Comparison of ENCODE assay signal across 8 cellular contexts in the genomic region with DNA sequence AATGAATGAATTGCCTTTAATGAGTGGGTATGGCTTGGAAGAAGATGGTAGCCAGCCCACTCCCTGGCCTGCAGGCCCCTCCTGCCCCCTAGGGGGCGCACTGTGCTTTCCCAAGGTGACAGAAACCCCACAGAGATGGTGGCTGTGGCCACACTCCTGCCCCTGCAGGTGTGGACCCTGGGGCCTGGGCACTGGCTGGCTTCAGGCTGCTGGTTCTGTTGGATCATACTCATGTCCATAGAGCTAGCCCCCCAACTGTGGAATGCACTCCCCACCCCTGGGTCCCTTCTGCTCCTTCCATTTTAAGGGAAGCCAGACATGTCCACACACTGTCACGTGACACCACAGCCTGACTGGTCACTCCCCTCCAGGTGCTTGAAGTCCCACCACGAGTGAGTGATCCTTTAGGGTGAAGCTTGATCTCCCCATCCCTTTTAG. TPM values are rescaled to one million over a fixed set of nuclear protein-coding genes. Genes with fewer than 3 reads are reported as not detected.
A peak's percentile ranks its signal among the peaks of the same experiment; 100 is the strongest.
DNase-seq lines count a peak whose midpoint lies in the region; ATAC-seq, FAIRE-seq and TF ChIP-seq lines count a peak whose summit lies in the region.

No MANE protein-coding gene starts in this region.

- peak overlapping the region; percentile 70 for H3K14ac ChIP-seq in IMR-90 (replicated peaks; ENCODE audit: low read depth, low read length)

- H3K79me1 ChIP-seq in IMR-90 (ENCODE audit: low read depth in 1 of 2, low read length in 2 of 2), result peaks cover 55 to 81% of the 10 kb centered on the region in 2 experiments

- H3K23ac ChIP-seq in IMR-90 (ENCODE audit: low read depth, low read length), result peak overlapping the region; percentile 90; the same call in 1 of the 2 replicates

- H3K9ac ChIP-seq in IMR-90 (ENCODE audit: low read depth, low read length) (no peak overlapping the region), neural progenitor cell (no peak overlapping the region)

- no peak for TF ChIP-seq POLR2A in A549 (IDR thresholded peaks at IDR 0.05; ENCODE audit: low read length)
- TF ChIP-seq POLR2A in GM12892 (IDR thresholded peaks at IDR 0.05; ENCODE audit: low read depth, low read length), result no peak
- no peak for TF ChIP-seq POLR2A in IMR-90 (IDR thresholded peaks at IDR 0.05; ENCODE audit: low read depth, low read length)

- no peak for TF ChIP-seq EP300 in A549 (IDR thresholded peaks at IDR 0.05)

- TF ChIP-seq CTCF in A549 (IDR thresholded peaks at IDR 0.05) (peak; percentile 53), IMR-90 (conservative IDR thresholded peaks at IDR 0.05; ENCODE audit: low read depth, low read length) (peak; percentile 70), neural progenitor cell (IDR thresholded peaks at IDR 0.05) (peak; percentile 75)

- H2BK15ac ChIP-seq in IMR-90 (ENCODE audit: low read depth, low read length), result no peak overlapping the region; the same call in 2 of the 3 replicates

- H3K4me3 ChIP-seq in A549, result no peak overlapping the region
- H3K4me3 ChIP-seq in IMR-90 (ENCODE audit: insufficient read depth, low read depth, low read length), result no peak overlapping the region
- no peak overlapping the region for H3K4me3 ChIP-seq in neural progenitor cell

- H2AK5ac ChIP-seq in IMR-90 (ENCODE audit: low read depth, low read length), result peak overlapping the region; percentile 74

- H3K27me3 ChIP-seq in IMR-90 (ENCODE audit: control insufficient read depth, insufficient read depth, low read length) (no peaks in the 10 kb centered on the region), neural progenitor cell (no peaks in the 10 kb centered on the region)

- H3K4me1 ChIP-seq in A549, result no peaks in the 10 kb centered on the region
- H3K4me1 ChIP-seq in IMR-90 (ENCODE audit: control insufficient read depth, insufficient read depth, low read length), result peaks cover 61% of the 10 kb centered on the region
- H3K4me1 ChIP-seq in neural progenitor cell, result peaks cover 34% of the 10 kb centered on the region

- intact Hi-C loops in IMR-90 (cut with micrococcal nuclease), result no loop called here

- POLR2A ChIA-PET in A549 (lab: Yijun Ruan, JAX) (no interaction called here), IMR-90 (lab: Charles Lee; ENCODE audit: unreplicated experiment) (no interaction called here)
- POLR2A ChIA-PET in activated CD4-positive, alpha-beta T cell treated with anti-CD3 and anti-CD28 coated beads, Interleukin-2, amount 10 ng/mL, durations not matched to agents 7 days and 5 days (lab: Charles Lee), result no interaction called here

- H3K27ac Mint-ChIP-seq in activated CD4-positive, alpha-beta T cell treated with anti-CD3 and anti-CD28 coated beads, Interleukin-2, amount 10 ng/mL, durations not matched to agents 7 days and 5 days, result no peak overlapping the region
- no peak overlapping the region for H3K27ac Mint-ChIP-seq in effector memory CD8-positive, alpha-beta T cell
- H3K27ac Mint-ChIP-seq in neural progenitor cell, result no peak overlapping the region

- no peak overlapping the region; the same call in 1 of the 2 replicates for H3K18ac ChIP-seq in IMR-90 (ENCODE audit: low read depth, low read length)

- no peak overlapping the region for H4K5ac ChIP-seq in IMR-90 (ENCODE audit: low read depth, low read length)

- dilution Hi-C loops in IMR-90 (cut with HindIII; ENCODE audit: low sequenced_read_pairs, unreplicated experiment), result no loop called here

- H3K4me2 ChIP-seq in A549, result no peak overlapping the region
- H3K4me2 ChIP-seq in IMR-90 (ENCODE audit: low read depth, low read length), result no peak overlapping the region
- H3K4me2 ChIP-seq in neural progenitor cell, result no peak overlapping the region

- no peaks in the 10 kb centered on the region for H3K79me2 ChIP-seq in neural progenitor cell (ENCODE audit: low read depth)

- no peak overlapping the region for H3K4me3 Mint-ChIP-seq in activated CD4-positive, alpha-beta T cell treated with anti-CD3 and anti-CD28 coated beads, Interleukin-2, amount 10 ng/mL, durations not matched to agents 7 days and 5 days
- H3K4me3 Mint-ChIP-seq in effector memory CD8-positive, alpha-beta T cell, result no peak overlapping the region
- no peak overlapping the region for H3K4me3 Mint-ChIP-seq in neural progenitor cell

- H3K36me3 Mint-ChIP-seq in activated CD4-positive, alpha-beta T cell treated with anti-CD3 and anti-CD28 coated beads, Interleukin-2, amount 10 ng/mL, durations not matched to agents 7 days and 5 days (ENCODE audit: low read depth), result no peaks in the 10 kb centered on the region
- peaks cover 3% of the 10 kb centered on the region for H3K36me3 Mint-ChIP-seq in effector memory CD8-positive, alpha-beta T cell (ENCODE audit: insufficient read depth)
- no peaks in the 10 kb centered on the region for H3K36me3 Mint-ChIP-seq in neural progenitor cell

- H3F3A ChIP-seq in neural progenitor cell (ENCODE audit: low read depth), result peaks cover 22% of the 10 kb centered on the region

- peak overlapping the region; percentile 77 for H3K4ac ChIP-seq in IMR-90 (ENCODE audit: low read depth, low read length)

- no peaks in the 10 kb centered on the region for H3K9me3 ChIP-seq in A549
- no peaks in the 10 kb centered on the region for H3K9me3 ChIP-seq in IMR-90 (ENCODE audit: control insufficient read depth, insufficient read depth, low read length)
- H3K9me3 ChIP-seq in neural progenitor cell (ENCODE audit: low read depth), result no peaks in the 10 kb centered on the region

- H2AFZ ChIP-seq in IMR-90 (replicated peaks; ENCODE audit: low read length, poor library complexity), result peak overlapping the region; percentile 11
- H2AFZ ChIP-seq in neural progenitor cell (replicated peaks), result no peak overlapping the region

- no peaks in the 10 kb centered on the region for H3K27me3 Mint-ChIP-seq in activated CD4-positive, alpha-beta T cell treated with anti-CD3 and anti-CD28 coated beads, Interleukin-2, amount 10 ng/mL, durations not matched to agents 7 days and 5 days
- no peaks in the 10 kb centered on the region for H3K27me3 Mint-ChIP-seq in effector memory CD8-positive, alpha-beta T cell
- peaks cover 5% of the 10 kb centered on the region for H3K27me3 Mint-ChIP-seq in neural progenitor cell (ENCODE audit: insufficient read depth, low read depth)

- DNase-seq in A549 (ENCODE audit: low read depth in 1 of 2, low spot score in 1 of 2) (peak; percentile 35 to 65), GM12892 (ENCODE audit: insufficient read length) (peak; percentile 74), IMR-90 (no peak), neural progenitor cell (ENCODE audit: low spot score) (peak; percentile 64)
- peak; percentile 40 for DNase-seq in activated CD4-positive, alpha-beta T cell treated with anti-CD3 and anti-CD28 coated beads, Interleukin-2, amount 10 ng/mL, durations not matched to agents 7 days and 5 days
- DNase-seq in effector memory CD8-positive, alpha-beta T cell, result peak; percentile 42 to 45 (median 43)

- TF ChIP-seq RAD21 in A549 (conservative IDR thresholded peaks at IDR 0.05 in 1 of 2, IDR thresholded peaks at IDR 0.05 in 1 of 2), result peak; percentile 40 to 71; a peak in 3 of 5 replicates
- peak; percentile 61 for TF ChIP-seq RAD21 in IMR-90 (IDR thresholded peaks at IDR 0.05; ENCODE audit: low read length)

- H3K56ac ChIP-seq in IMR-90 (ENCODE audit: extremely low read depth, insufficient read depth, low read length), result no peak overlapping the region

- BruUV-seq in IMR-90 (replicated peaks; lab: Mats Ljungman, UMichigan), result no TSS peak

- H3K27ac ChIP-seq in A549, result no peak overlapping the region
- H3K27ac ChIP-seq in IMR-90 (ENCODE audit: insufficient read depth, low read length), result peak overlapping the region; percentile 52; the same call in 1 of the 2 replicates
- no peak overlapping the region for H3K27ac ChIP-seq in neural progenitor cell

- in situ Hi-C loops in IMR-90 (cut with MboI; ENCODE audit: low sequenced_read_pairs), result no loop called here

- CTCF ChIA-PET in A549 (lab: Yijun Ruan, JAX), result interaction anchor here (0.8 to 3.6 kb wide), 7 partner anchors 9 to 87 kb away, joined by 3 to 17 read pairs (median 5); no protein-coding TSS in a partner anchor
- CTCF ChIA-PET in IMR-90 (lab: Yijun Ruan, JAX), result interaction anchor here (1.1 to 1.4 kb wide), 3 partner anchors 60 to 87 kb away, joined by 3 to 5 read pairs (median 3); no protein-coding TSS in a partner anchor
- CTCF ChIA-PET in activated CD4-positive, alpha-beta T cell treated with anti-CD3 and anti-CD28 coated beads, Interleukin-2, amount 10 ng/mL, durations not matched to agents 7 days and 5 days (lab: Charles Lee), result interaction anchor here (0.9 to 1.2 kb wide), 2 partner anchors 9 to 60 kb away, joined by 3 read pairs; no protein-coding TSS in a partner anchor

- peaks cover 15% of the 10 kb centered on the region for H4K20me1 ChIP-seq in IMR-90 (ENCODE audit: insufficient read depth, low read length)
- H4K20me1 ChIP-seq in neural progenitor cell (ENCODE audit: low read depth), result no peaks in the 10 kb centered on the region

- no peaks in the 10 kb centered on the region for H3K9me3 Mint-ChIP-seq in activated CD4-positive, alpha-beta T cell treated with anti-CD3 and anti-CD28 coated beads, Interleukin-2, amount 10 ng/mL, durations not matched to agents 7 days and 5 days
- H3K9me3 Mint-ChIP-seq in effector memory CD8-positive, alpha-beta T cell, result no peaks in the 10 kb centered on the region
- H3K9me3 Mint-ChIP-seq in neural progenitor cell, result no peaks in the 10 kb centered on the region

- FAIRE-seq in A549 (lab: Jason Lieb, UNC), result no peak
- peak; percentile 67 for FAIRE-seq in GM12892 (lab: Jason Lieb, UNC)

- H3K36me3 ChIP-seq in IMR-90 (ENCODE audit: control insufficient read depth, insufficient read depth, low read length) (peaks cover 24% of the 10 kb centered on the region; the same call in 1 of the 2 replicates), neural progenitor cell (no peaks in the 10 kb centered on the region)

- peak overlapping the region; percentile 57; the same call in 1 of the 2 replicates for H2BK120ac ChIP-seq in IMR-90 (ENCODE audit: low read depth, low read length)

- WGBS in A549 (ENCODE audit: missing lambda C conversion rate), result 58% methylated on average over 2 of the region's 3 CpGs
- 9% methylated on average over 1 of the region's 3 CpGs; no CpG with 5 or more reads in 1 of the 2 experiments for WGBS in IMR-90 (ENCODE audit: extremely low coverage in 2 of 2, insufficient read length in 1 of 2), 2 experiments

- peak overlapping the region; percentile 59 for H2BK5ac ChIP-seq in IMR-90 (ENCODE audit: low read depth, low read length, poor library complexity, severe bottlenecking)

- peak overlapping the region in 1 of 2 experiments; percentile 54; a peak in 2 of 4 replicates for H4K8ac ChIP-seq in IMR-90 (ENCODE audit: low read depth in 2 of 2, low read length in 2 of 2)

- H2AK9ac ChIP-seq in IMR-90 (replicated peaks; ENCODE audit: low read depth, low read length, poor library complexity), result peak overlapping the region; percentile 82

- peak overlapping the region; percentile 90 for H4K91ac ChIP-seq in IMR-90 (ENCODE audit: insufficient read depth, low read depth, low read length)

- H3K4me1 Mint-ChIP-seq in activated CD4-positive, alpha-beta T cell treated with anti-CD3 and anti-CD28 coated beads, Interleukin-2, amount 10 ng/mL, durations not matched to agents 7 days and 5 days, result peaks cover 6% of the 10 kb centered on the region
- H3K4me1 Mint-ChIP-seq in effector memory CD8-positive, alpha-beta T cell (ENCODE audit: low read depth in 2 of 2), result peaks cover 7 to 9% of the 10 kb centered on the region in 2 donors
- H3K4me1 Mint-ChIP-seq in neural progenitor cell, result peaks cover 69% of the 10 kb centered on the region

- no peak overlapping the region for H2BK20ac ChIP-seq in IMR-90 (ENCODE audit: low read depth, low read length)

- ATAC-seq in A549 (peak; percentile 54 to 88; a peak in 5 of 6 replicates), IMR-90 (ENCODE audit: low read depth) (no peak), GM18520 (IDR thresholded peaks at IDR 0.05; ENCODE audit: unreplicated experiment) (no peak), HG03520 (IDR thresholded peaks at IDR 0.05; ENCODE audit: unreplicated experiment) (no peak)
- peak; percentile 69 for ATAC-seq in effector memory CD8-positive, alpha-beta T cell (replicated peaks)

- H3K9me1 ChIP-seq in IMR-90 (ENCODE audit: insufficient read depth, low read length), result peaks cover 41% of the 10 kb centered on the region

RNA-seq across cellular contexts. Expression of a gene that starts 44.8 kb away (rescaled TPM):
- 2.4 and 2.7 TPM in 2 replicates for polyA plus RNA-seq in A549 (2011; rRNA removed)
- polyA plus RNA-seq in A549 (2012; cell fraction: cytosol; rRNA removed), result 1.6 and 2.6 TPM in 2 replicates
- polyA plus RNA-seq in A549 (2012; cell fraction: nucleus; rRNA removed), result 1.9 and 2.6 TPM in 2 replicates
- polyA plus RNA-seq in A549 (2017; fragmentation: RNase III; extraction: RNeasy Plus Mini Kit Qiagen cat#74134 plus additional on column Dnase treatment), result 3.9 to 4.7 TPM (median 4.2 TPM) in 3 replicates
- 3.3 and 4.0 TPM in 2 replicates for polyA minus RNA-seq in A549 (2011; rRNA and poly(A)+ RNA removed)
- polyA plus RNA-seq in GM12892 (2012; ENCODE audit: missing spikeins), result 0.32 TPM
- 12.2 and 15.1 TPM in 2 replicates for total RNA-seq in IMR-90 (2012; rRNA removed)
- polyA plus RNA-seq in IMR-90 (2012; rRNA removed), result 25.9 and 29.9 TPM in 2 replicates
- polyA plus RNA-seq in IMR-90 (2012; cell fraction: cytosol; rRNA removed), result 19.8 and 29.3 TPM in 2 replicates
- polyA plus RNA-seq in IMR-90 (2012; cell fraction: nucleus; rRNA removed; ENCODE audit: low replicate concordance), result 22.4 and 28.3 TPM in 2 replicates
- under 1 TPM; 0.52 to 0.73 TPM for total RNA-seq in activated CD4-positive, alpha-beta T cell treated with anti-CD3 and anti-CD28 coated beads, Interleukin-2, amount 10 ng/mL, durations not matched to agents 7 days and 5 days
- total RNA-seq in neural progenitor cell (ENCODE audit: low replicate concordance), result 5.9 and 10.7 TPM in 2 replicates

RNA-seq across cellular contexts. Expression of a gene that starts 53.3 kb away (rescaled TPM):
- polyA plus RNA-seq in A549 (2011; rRNA removed) (44.8 and 51.9 TPM in 2 replicates), A549 (2017; fragmentation: RNase III; extraction: RNeasy Plus Mini Kit Qiagen cat#74134 plus additional on column Dnase treatment) (73.1 to 95.5 TPM (median 75.0 TPM) in 3 replicates), IMR-90 (2012; rRNA removed) (127 and 130 TPM in 2 replicates)
- 163 and 170 TPM in 2 replicates for polyA plus RNA-seq in A549 (2012; cell fraction: cytosol; rRNA removed)
- polyA plus RNA-seq in A549 (2012; cell fraction: nucleus; rRNA removed), result 212 and 232 TPM in 2 replicates
- 42.8 and 64.9 TPM in 2 replicates for polyA minus RNA-seq in A549 (2011; rRNA and poly(A)+ RNA removed)
- 71.2 TPM for polyA plus RNA-seq in GM12892 (2012; ENCODE audit: missing spikeins)
- total RNA-seq in IMR-90 (2012; rRNA removed) (29.2 and 29.7 TPM in 2 replicates), neural progenitor cell (ENCODE audit: low replicate concordance) (27.1 and 27.8 TPM in 2 replicates)
- polyA plus RNA-seq in IMR-90 (2012; cell fraction: cytosol; rRNA removed), result 113 and 150 TPM in 2 replicates
- polyA plus RNA-seq in IMR-90 (2012; cell fraction: nucleus; rRNA removed; ENCODE audit: low replicate concordance), result 205 and 248 TPM in 2 replicates
- 10 to 100 TPM; 53.7 to 56.7 TPM for total RNA-seq in activated CD4-positive, alpha-beta T cell treated with anti-CD3 and anti-CD28 coated beads, Interleukin-2, amount 10 ng/mL, durations not matched to agents 7 days and 5 days

Comparison
In these comparisons a context has a peak if more than half of its experiments do, and no peak if none do; other contexts are left out.
1. ATAC-seq: peak in A549 (2 of 2) and effector memory CD8-positive, alpha-beta T cell (single experiment); none in IMR-90 (single experiment), GM18520 (single experiment) and HG03520 (single experiment).
2. Peak in every context shown above with its lines, with median percentiles within 50 percentile points of each other: CTCF ChIP-seq.